In the genomic region with DNA sequence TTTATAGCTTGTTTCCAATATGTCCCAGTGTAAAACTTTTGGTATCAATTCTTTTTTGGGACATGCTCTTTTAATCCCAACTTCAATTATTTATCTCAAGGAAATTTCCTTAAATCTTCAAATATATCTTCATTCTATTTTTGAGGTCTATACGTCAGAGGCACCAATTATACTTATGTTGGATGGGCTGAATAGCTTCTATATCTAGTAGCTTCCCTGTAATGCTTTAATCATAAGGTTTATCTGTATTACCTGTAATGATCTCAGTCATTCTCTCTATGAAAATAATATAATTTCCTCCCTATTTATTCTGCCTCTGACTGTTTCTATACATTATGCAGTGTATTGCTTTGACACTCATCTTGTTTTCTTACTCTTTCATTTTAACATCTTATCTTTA, we compare ENCODE assay signal across 16 cellular contexts. TPM values are rescaled to one million over a fixed set of nuclear protein-coding genes. Genes with fewer than 3 reads are reported as not detected.
"Had no signal": no experiment of that assay in that cellular context is flagged by ENCODE, and none has a peak within 500 bp of the region (broad histone marks: within the 10 kb centered on the region; RNA-seq: fewer than 3 reads in every experiment).

No MANE protein-coding gene starts in this region.

- H3K4me1 Mint-ChIP-seq: activated naive CD8-positive, alpha-beta T cell treated with anti-CD3 and anti-CD28 coated beads for 36 hours had no signal

- ATAC-seq: body of pancreas; naive thymus-derived CD4-positive, alpha-beta T cell; right lobe of liver; stimulated activated memory B cell treated with anti-CD40 and anti-IgM and Interleukin-4, amounts not matched to agents 10 μg/mL and 1 μg/mL and 100 μg/mL, for 72 hours had no signal

- H3K9me3 Mint-ChIP-seq: type B pancreatic cell had no signal

- H3K4me3 Mint-ChIP-seq: activated naive CD8-positive, alpha-beta T cell treated with anti-CD3 and anti-CD28 coated beads for 36 hours; activated T-helper 1 cell treated with anti-CD3 and anti-CD28 coated beads, Interleukin-12 subunit alpha, Interleukin-12 subunit beta, Interleukin-2, Interleukin-4 antibody, amounts not matched to agents 30 ng/mL and 10 ng/mL and 1 ng/mL, durations not matched to agents 14 hours and 24 hours and 36 hours; memory B cell; naive thymus-derived CD4-positive, alpha-beta T cell; stimulated activated memory B cell treated with anti-CD40 and anti-IgM and Interleukin-4, amounts not matched to agents 10 μg/mL and 1 μg/mL and 100 μg/mL, for 72 hours; type B pancreatic cell had no signal

- DNase-seq: activated CD4-positive, alpha-beta T cell treated with anti-CD3 and anti-CD28 coated beads, Interleukin-2, amount 50 U/mL, for 4 hours; activated gamma-delta T cell treated with Interleukin-2 at 50 U/mL for 16 hours; activated naive CD8-positive, alpha-beta T cell treated with anti-CD3 and anti-CD28 coated beads for 36 hours; amygdala; body of pancreas; dorsolateral prefrontal cortex; naive thymus-derived CD4-positive, alpha-beta T cell; right lobe of liver; stimulated activated CD4-positive, alpha-beta T cell treated with anti-CD3 and anti-CD28 coated beads, Interleukin-4, amount 100 ng/mL, for 24 hours; testis had no signal

- H3K4me3 ChIP-seq: body of pancreas, dorsolateral prefrontal cortex, right lobe of liver, smooth muscle cell, testis had no signal

- H3K27ac Mint-ChIP-seq: activated naive CD8-positive, alpha-beta T cell treated with anti-CD3 and anti-CD28 coated beads for 36 hours; activated T-helper 1 cell treated with anti-CD3 and anti-CD28 coated beads, Interleukin-12 subunit alpha, Interleukin-12 subunit beta, Interleukin-2, Interleukin-4 antibody, amounts not matched to agents 30 ng/mL and 10 ng/mL and 1 ng/mL, durations not matched to agents 14 hours and 24 hours and 36 hours; memory B cell; naive thymus-derived CD4-positive, alpha-beta T cell; stimulated activated memory B cell treated with anti-CD40 and anti-IgM and Interleukin-4, amounts not matched to agents 10 μg/mL and 1 μg/mL and 100 μg/mL, for 72 hours; type B pancreatic cell had no signal

- H3K27me3 Mint-ChIP-seq: activated naive CD8-positive, alpha-beta T cell treated with anti-CD3 and anti-CD28 coated beads for 36 hours had no signal

RNA-seq across cellular contexts. Expression of gene LAMP3, which starts 33.3 kb away (rescaled TPM):
- total RNA-seq: cardiac septum had no signal
